In the genomic region with DNA sequence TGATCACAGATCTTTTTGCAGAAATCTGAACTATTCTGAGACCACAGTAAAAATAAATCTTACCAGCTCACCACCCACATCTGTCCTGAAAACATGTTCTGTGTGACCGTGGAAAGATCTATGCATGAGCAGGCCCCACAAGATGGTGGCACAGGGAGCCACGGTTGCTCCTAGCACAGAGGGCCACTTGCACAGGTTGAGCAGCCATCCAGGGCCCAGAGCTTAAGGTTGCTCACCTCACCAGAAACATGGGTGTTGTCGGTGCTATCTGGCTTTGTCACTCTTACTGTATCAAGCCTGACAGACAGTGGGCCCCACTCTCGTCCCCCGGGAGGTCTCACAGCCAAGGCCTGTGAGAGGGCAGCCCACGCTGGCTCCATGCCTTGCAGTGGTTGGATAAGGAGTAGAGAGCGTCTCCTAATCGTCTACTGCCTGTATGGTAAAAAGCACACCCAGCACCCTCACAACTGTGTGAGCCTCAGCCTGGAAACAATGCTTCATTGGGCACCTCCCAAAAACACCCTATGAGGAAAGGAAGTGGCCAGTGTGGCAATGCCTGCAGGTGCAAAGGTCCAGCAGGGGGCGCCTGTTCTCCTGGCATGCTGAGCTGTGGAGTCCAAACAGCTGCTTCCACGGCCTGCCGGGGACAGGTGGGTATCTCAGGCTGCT, we compare ENCODE assay signal across 8 cellular contexts. TPM values are rescaled to one million over a fixed set of nuclear protein-coding genes. Genes with fewer than 3 reads are reported as not detected.
DNase-seq lines count a peak whose midpoint lies in the region; ATAC-seq, FAIRE-seq and TF ChIP-seq lines count a peak whose summit lies in the region.

No MANE protein-coding gene starts in this region.

- in situ Hi-C loops in T47D (cut with HindIII; ENCODE audit: low pct_unique_long_range_greater_than_20kb, low sequenced_read_pairs): no loop called here

- intact Hi-C loops in kidney (cut with DNase I): no loop called here

- DNase-seq in COLO668 (lab: John Stamatoyannopoulos, UW; ENCODE audit: unreplicated experiment) (peak; percentile 86), NCI-H1048 (lab: John Stamatoyannopoulos, UW) (peak; percentile 57), UCSD-AML1 (lab: John Stamatoyannopoulos, UW; ENCODE audit: unreplicated experiment) (peak; percentile 77), T47D (ENCODE audit: low read depth in 1 of 2, low spot score in 1 of 2) (peak; percentile 36 to 66), kidney (peak; percentile 88), NCI-H187 treated with DMSO at 0.1 percent for 48 hours (lab: John Stamatoyannopoulos, UW) (no peak)
- peak; percentile 76 for DNase-seq in stimulated activated CD4-positive, alpha-beta T cell treated with anti-CD3 and anti-CD28 coated beads, Interleukin-4, amount 100 ng/mL, for 1 hour

- no peak overlapping the region for H3K4me3 ChIP-seq in kidney (ENCODE audit: low read length in 2 of 2)

- no peaks in the 10 kb centered on the region for H3K9me3 ChIP-seq in kidney (ENCODE audit: control insufficient read depth in 1 of 2, low read length in 2 of 2)

- H3K9ac ChIP-seq in kidney (ENCODE audit: low read length in 2 of 2): no peak overlapping the region

- no peak for FAIRE-seq in kidney (lab: Jason Lieb, UNC)

- H3K27ac ChIP-seq in kidney (ENCODE audit: low read depth in 2 of 2, low read length in 2 of 2): no peak overlapping the region

- peak; percentile 75 for TF ChIP-seq CTCF in kidney (IDR thresholded peaks at IDR 0.05; ENCODE audit: borderline replicate concordance, extremely low read depth, insufficient read depth)

- peaks cover 5 to 7% of the 10 kb centered on the region in 2 donors for H3K4me1 ChIP-seq in kidney (ENCODE audit: control insufficient read depth in 1 of 2, insufficient read depth in 1 of 2, low read depth in 1 of 2, low read length in 2 of 2)

- peaks cover 37 to 39% of the 10 kb centered on the region in 2 donors for H3K36me3 ChIP-seq in kidney (ENCODE audit: control insufficient read depth in 1 of 2, insufficient read depth in 2 of 2, low read length in 2 of 2)

- peak; percentile 70 for ATAC-seq in GM21423 (IDR thresholded peaks at IDR 0.05; ENCODE audit: unreplicated experiment)

RNA-seq across cellular contexts. Expression of a gene that starts 19.6 kb away (rescaled TPM):
- total RNA-seq in kidney: 98.9 TPM
- polyA plus RNA-seq in kidney (ENCODE audit: insufficient read depth, low read depth, low replicate concordance): 25.9 TPM

RNA-seq across cellular contexts. Expression of a gene that starts 49.4 kb away (rescaled TPM):
- 55.9 TPM for total RNA-seq in kidney
- polyA plus RNA-seq in kidney (ENCODE audit: insufficient read depth, low read depth, low replicate concordance): 62.7 TPM
